Comparison of ENCODE assay signal across 26 cellular contexts in genomic region chr20:1431158-1431557, GRCh38.
"Had no signal": no experiment of that assay in that cellular context is flagged by ENCODE, and none has a peak within 500 bp of the region (broad histone marks: within the 10 kb centered on the region; RNA-seq: fewer than 3 reads in every experiment).

No MANE protein-coding gene starts in this region.

- DNase-seq: activated CD4-positive, alpha-beta memory T cell treated with anti-CD3 and anti-CD28 coated beads for 36 hours; activated CD4-positive, alpha-beta T cell treated with anti-CD3 and anti-CD28 coated beads for 48 hours; activated CD8-positive, alpha-beta memory T cell treated with anti-CD3 and anti-CD28 coated beads, Interleukin-2, amount 50 U/mL, for 48 hours; activated gamma-delta T cell; activated naive CD4-positive, alpha-beta T cell treated with anti-CD3 and anti-CD28 coated beads, Interleukin-2, amount 10 ng/mL, durations not matched to agents 7 days and 5 days; activated naive CD8-positive, alpha-beta T cell treated with anti-CD3 and anti-CD28 coated beads, Interleukin-2, amount 10 ng/mL, durations not matched to agents 7 days and 5 days; activated T-cell treated with anti-CD3 and anti-CD28 coated beads, Interleukin-2, amount 50 U/mL, for 24 hours; amniotic stem cell; brain microvascular endothelial cell; hippocampal formation; left cardiac atrium; left ventricle myocardium superior; naive B cell; nephron progenitor cell; ovary; retina; stimulated activated CD4-positive, alpha-beta T cell treated with anti-CD3 and anti-CD28 coated beads, Interleukin-12 subunit alpha, Interleukin-12 subunit beta, amount 100 ng/mL, for 4 hours; stimulated activated CD4-positive, alpha-beta T cell treated with anti-CD3 and anti-CD28 coated beads, Interleukin-4, amount 100 ng/mL, for 1 hour; stimulated activated naive CD8-positive, alpha-beta T cell treated with anti-CD3 and anti-CD28 coated beads, Interleukin-15, Interleukin-2, amounts not matched to agents 100 U/mL and 50 U/mL, for 24 hours; testis; trophoblast cell; uterus had no signal

- H3K36me3 ChIP-seq: brain microvascular endothelial cell, neutrophil, ovary, prostate gland, uterus had no signal

- H3K9me3 ChIP-seq: gastroesophageal sphincter, neutrophil, ovary, prostate gland, testis, uterus had no signal

- H3K4me3 ChIP-seq: gastroesophageal sphincter, ovary, prostate gland, skin epidermis, testis, uterus had no signal

- H3K27ac ChIP-seq: brain microvascular endothelial cell, gastroesophageal sphincter, neutrophil, ovary, prostate gland, skin epidermis, testis had no signal

- H3K27me3 ChIP-seq: brain microvascular endothelial cell, gastroesophageal sphincter, neutrophil, ovary, testis, uterus had no signal

- H3K4me1 ChIP-seq: gastroesophageal sphincter, prostate gland, testis, uterus had no signal
